Comparison of ENCODE assay signal across 7 cellular contexts in genomic region chr10:100222529-100222928, GRCh38.
"Had no signal": no experiment of that assay in that cellular context is flagged by ENCODE, and none has a peak within 500 bp of the region (broad histone marks: within the 10 kb centered on the region; RNA-seq: fewer than 3 reads in every experiment).

No MANE protein-coding gene starts in this region.

- H3K4me2 ChIP-seq: GM23338 had no signal

- FAIRE-seq: H1, H54, HTR-8/SVneo had no signal

- H2AFZ ChIP-seq: GM23338 had no signal

- H3K4me3 ChIP-seq: GM23338 had no signal

- ATAC-seq: GM23338 had no signal

- DNase-seq: H9, HCEC 1CT, KG1 had no signal
